Comparison of ENCODE assay signal across 9 cellular contexts in the genomic region with DNA sequence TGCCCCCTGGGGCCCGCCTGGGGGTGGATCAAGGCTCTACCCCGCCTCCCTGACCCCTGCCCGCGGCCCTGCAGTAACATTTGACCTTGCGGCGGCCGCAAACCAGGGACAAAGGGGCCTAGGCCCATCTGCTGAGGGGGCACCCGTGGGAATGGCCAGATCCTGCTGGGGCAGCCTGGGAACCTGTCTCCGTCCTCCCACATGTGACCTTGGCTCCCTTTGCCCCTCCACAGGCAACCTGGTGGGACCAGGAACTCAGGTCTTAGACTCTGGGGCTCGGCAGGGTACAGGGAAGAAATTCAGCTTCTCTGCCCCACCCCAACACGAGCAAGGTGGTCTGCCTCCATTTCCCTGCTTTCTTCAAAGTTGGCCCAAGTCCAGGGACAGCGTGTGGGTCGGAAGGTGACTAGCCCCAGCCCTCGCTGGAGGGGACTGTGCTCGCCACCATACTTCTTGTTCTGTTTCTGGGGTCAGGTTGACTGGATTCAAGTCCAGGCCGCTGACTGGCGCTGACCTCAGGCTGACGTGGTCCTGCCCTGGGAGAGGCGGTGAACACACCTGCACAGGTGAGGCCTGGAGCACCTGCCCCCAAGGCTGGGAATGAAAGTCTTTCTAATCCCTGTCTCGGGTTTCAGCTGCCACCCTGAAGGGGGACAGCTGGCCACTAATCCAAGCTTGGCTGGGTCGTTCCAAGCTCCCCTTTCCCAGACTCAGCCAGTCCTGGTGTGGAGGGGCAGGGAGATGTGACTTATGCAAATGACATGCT. TPM values are rescaled to one million over a fixed set of nuclear protein-coding genes. Genes with fewer than 3 reads are reported as not detected.
DNase-seq lines count a peak whose midpoint lies in the region; ATAC-seq and TF ChIP-seq lines count a peak whose summit lies in the region.
"Had no signal": no experiment of that assay in that cellular context is flagged by ENCODE, and none has a peak within 500 bp of the region (broad histone marks: within the 10 kb centered on the region; RNA-seq: fewer than 3 reads in every experiment).

No MANE protein-coding gene starts in this region.

- H3K9me3 Mint-ChIP-seq in Calu3 (ENCODE audit: low read depth, unreplicated experiment): no peaks in the 10 kb centered on the region
- no peaks in the 10 kb centered on the region for H3K9me3 Mint-ChIP-seq in naive thymus-derived CD8-positive, alpha-beta T cell
- H3K9me3 Mint-ChIP-seq: CD8-positive, alpha-beta T cell had no signal

- peaks cover 32% of the 10 kb centered on the region for H3K36me3 Mint-ChIP-seq in Calu3 (ENCODE audit: insufficient read depth, unreplicated experiment)
- no peaks in the 10 kb centered on the region for H3K36me3 Mint-ChIP-seq in naive thymus-derived CD8-positive, alpha-beta T cell
- H3K36me3 Mint-ChIP-seq: CD8-positive, alpha-beta T cell had no signal

- intact Hi-C loops in Calu3 (cut with micrococcal nuclease; ENCODE audit: unreplicated experiment): no loop called here

- ATAC-seq in naive thymus-derived CD8-positive, alpha-beta T cell: no peak
- ATAC-seq in HG02970 (IDR thresholded peaks at IDR 0.05; ENCODE audit: low FRiP score, unreplicated experiment) (no peak), GM21447 (IDR thresholded peaks at IDR 0.05; ENCODE audit: unreplicated experiment) (no peak)
- ATAC-seq: CD8-positive, alpha-beta T cell had no signal

- no peaks in the 10 kb centered on the region for H3K27me3 Mint-ChIP-seq in Calu3 (ENCODE audit: unreplicated experiment)
- peaks cover 0 to 4% (median 0%) of the 10 kb centered on the region in 5 donors for H3K27me3 Mint-ChIP-seq in naive thymus-derived CD8-positive, alpha-beta T cell

- H3K4me1 Mint-ChIP-seq in Calu3 (ENCODE audit: low read depth, unreplicated experiment): peaks cover 38% of the 10 kb centered on the region
- H3K4me1 Mint-ChIP-seq in naive thymus-derived CD8-positive, alpha-beta T cell: peaks cover 3 to 14% (median 6%) of the 10 kb centered on the region in 4 donors

- POLR2A ChIA-PET in naive thymus-derived CD8-positive, alpha-beta T cell (lab: Charles Lee): interaction anchor here (1.3 kb wide), 1 partner anchor 172 kb away, joined by 3 read pairs; no protein-coding TSS in a partner anchor

- CTCF ChIA-PET in Calu3 (lab: Charles Lee): interaction anchor here (0.6 to 1.0 kb wide), 2 partner anchors 12 to 206 kb away, joined by 3 to 4 read pairs; no protein-coding TSS in a partner anchor

- no peak overlapping the region for H3K27ac Mint-ChIP-seq in Calu3 (ENCODE audit: unreplicated experiment)
- H3K27ac Mint-ChIP-seq in naive thymus-derived CD8-positive, alpha-beta T cell: no peak overlapping the region
- H3K27ac Mint-ChIP-seq: CD8-positive, alpha-beta T cell had no signal

- no peak overlapping the region for H3K4me3 Mint-ChIP-seq in Calu3 (ENCODE audit: low read depth, unreplicated experiment)
- peak overlapping the region in 2 of 10 donors; percentile 28 to 52 for H3K4me3 Mint-ChIP-seq in naive thymus-derived CD8-positive, alpha-beta T cell

- BruUV-seq in Calu3 (replicated peaks; lab: Mats Ljungman, UMichigan): no TSS peak

- DNase-seq in Calu3: peak; percentile 24
- peak; percentile 87 for DNase-seq in NCI-H510A treated with DMSO at 0.1 percent for 48 hours (lab: John Stamatoyannopoulos, UW)
- peak; percentile 66 for DNase-seq in iPS-NIHi7 (ENCODE audit: extremely low spot score)
- no peak for DNase-seq in naive thymus-derived CD8-positive, alpha-beta T cell
- DNase-seq: CD8-positive, alpha-beta T cell; stimulated activated CD4-positive, alpha-beta T cell treated with anti-CD3 and anti-CD28 coated beads, Interleukin-4, amount 100 ng/mL, for 4 hours; T-helper 2 cell had no signal

- no peak for TF ChIP-seq CTCF in Calu3 (IDR thresholded peaks at IDR 0.05; ENCODE audit: unreplicated experiment)

RNA-seq across cellular contexts. Expression of a gene that starts 2.5 kb away (rescaled TPM):
- 33.5 and 34.6 TPM in 2 replicates for total RNA-seq in Calu3 (2022)
- 1 to 10 TPM; 1.1 to 1.6 TPM for total RNA-seq in naive thymus-derived CD8-positive, alpha-beta T cell
- polyA plus RNA-seq in naive thymus-derived CD8-positive, alpha-beta T cell: 1 to 10 TPM in 2 of 3 donors, under 1 TPM in 1; 0.93 to 1.5 (median 1.3) TPM

RNA-seq across cellular contexts. Expression of a gene that starts 16.4 kb away (rescaled TPM):
- total RNA-seq in Calu3 (2022): 0.10 and 0.26 TPM in 2 replicates
- not detected for total RNA-seq in naive thymus-derived CD8-positive, alpha-beta T cell
- polyA plus RNA-seq in naive thymus-derived CD8-positive, alpha-beta T cell: not detected
- total RNA-seq: CD8-positive, alpha-beta T cell had no signal

RNA-seq across cellular contexts. Expression of a gene that starts 19.0 kb away (rescaled TPM):
- 72.9 and 75.2 TPM in 2 replicates for total RNA-seq in Calu3 (2022)
- total RNA-seq in naive thymus-derived CD8-positive, alpha-beta T cell: 100 to 1,000 TPM; 104 to 105 TPM
- 100 to 1,000 TPM; 102 to 106 (median 106) TPM for polyA plus RNA-seq in naive thymus-derived CD8-positive, alpha-beta T cell

RNA-seq across cellular contexts. Expression of a gene that starts 22.2 kb away (rescaled TPM):
- 12.1 and 12.2 TPM in 2 replicates for total RNA-seq in Calu3 (2022)
- 10 to 100 TPM; 38.9 to 42.3 TPM for total RNA-seq in naive thymus-derived CD8-positive, alpha-beta T cell
- 10 to 100 TPM; 21.9 to 52.4 (median 40.1) TPM for polyA plus RNA-seq in naive thymus-derived CD8-positive, alpha-beta T cell

RNA-seq across cellular contexts. Expression of a gene that starts 33.0 kb away (rescaled TPM):
- 10.7 and 11.8 TPM in 2 replicates for total RNA-seq in Calu3 (2022)
- total RNA-seq in naive thymus-derived CD8-positive, alpha-beta T cell: 10 to 100 TPM; 49.7 to 56.7 TPM
- 10 to 100 TPM; 50.4 to 69.0 (median 57.0) TPM for polyA plus RNA-seq in naive thymus-derived CD8-positive, alpha-beta T cell

Comparison
In these comparisons a context has a peak if more than half of its experiments do, and no peak if none do; other contexts are left out.
1. DNase-seq: peak in Calu3 (single experiment), NCI-H510A treated with DMSO at 0.1 percent for 48 hours (single experiment) and iPS-NIHi7 (single experiment); none in naive thymus-derived CD8-positive, alpha-beta T cell (0 of 10).
2. RNA of a gene that starts 2.5 kb away (total RNA-seq): 33.5 to 34.6 TPM in Calu3; 1.1 to 1.6 TPM in naive thymus-derived CD8-positive, alpha-beta T cell; every median in the first group is over 10 times any median in the second.